ENCODE assay signal across 15 cellular contexts in the genomic region with DNA sequence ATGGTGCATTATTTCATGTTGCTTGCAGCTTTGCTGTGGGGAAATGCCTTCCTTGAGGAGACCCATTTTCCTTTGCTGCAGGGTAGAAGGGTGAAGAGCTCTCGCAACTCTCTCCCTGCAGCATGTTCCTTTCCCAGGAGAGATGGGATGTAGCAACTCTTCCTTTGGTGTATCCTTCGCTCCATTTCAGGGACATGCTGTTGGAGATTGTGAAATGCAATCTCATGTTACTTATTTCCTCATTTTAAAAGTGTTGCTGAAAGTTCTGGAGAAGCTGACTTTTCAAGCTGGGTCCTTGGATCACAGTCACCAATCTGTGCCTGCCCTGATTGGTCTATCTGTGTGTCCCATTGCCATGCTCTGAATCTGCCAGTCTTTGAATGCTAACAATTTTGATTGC.
DNase-seq lines count a peak whose midpoint lies in the region; ATAC-seq and TF ChIP-seq lines count a peak whose summit lies in the region.
"Had no signal": no experiment of that assay in that cellular context is flagged by ENCODE, and none has a peak within 500 bp of the region (broad histone marks: within the 10 kb centered on the region; RNA-seq: fewer than 3 reads in every experiment).

No MANE protein-coding gene starts in this region.

- ATAC-seq in gastrocnemius medialis (peak; percentile 83 to 88), HG03354 (IDR thresholded peaks at IDR 0.05; ENCODE audit: poor library complexity, severe bottlenecking, unreplicated experiment) (no peak)
- ATAC-seq: stimulated activated naive CD8-positive, alpha-beta T cell treated with anti-CD3 and anti-CD28 coated beads, Interleukin-15, amount 100 ng/mL, for 72 hours; WTC11 had no signal

- H3K27me3 ChIP-seq in gastrocnemius medialis, result no peaks in the 10 kb centered on the region
- H3K27me3 ChIP-seq: SJCRH30 had no signal

- H3K4me3 ChIP-seq in SK-N-MC, result no peak overlapping the region
- H3K4me3 ChIP-seq in fibroblast of villous mesenchyme (ENCODE audit: low read depth, low read length), result no peak overlapping the region
- no peak overlapping the region for H3K4me3 ChIP-seq in gastrocnemius medialis
- H3K4me3 ChIP-seq: SJCRH30 had no signal

- DNase-seq in GF-D8 (lab: John Stamatoyannopoulos, UW) (peak; percentile 68), SK-N-MC (ENCODE audit: low read depth, low spot score) (peak; percentile 61), fibroblast of villous mesenchyme (ENCODE audit: low read depth) (peak; percentile 87), gastrocnemius medialis (peak; percentile 41 to 54), NCI-H1694 treated with DMSO at 0.1 percent for 48 hours (lab: John Stamatoyannopoulos, UW) (no peak), COR-L47 (lab: John Stamatoyannopoulos, UW) (no peak), NCI-H69 (lab: John Stamatoyannopoulos, UW) (no peak)
- DNase-seq: Caco-2; midbrain; posterior cingulate gyrus; SJCRH30; stimulated activated CD4-positive, alpha-beta T cell treated with anti-CD3 and anti-CD28 coated beads, Interleukin-4, amount 100 ng/mL, for 4 hours; stimulated activated naive CD8-positive, alpha-beta T cell treated with anti-CD3 and anti-CD28 coated beads, Interleukin-15, amount 100 ng/mL, for 72 hours had no signal

- H3K36me3 ChIP-seq in SK-N-MC (ENCODE audit: insufficient read depth, low read length) (no peaks in the 10 kb centered on the region), gastrocnemius medialis (no peaks in the 10 kb centered on the region)
- H3K36me3 ChIP-seq: SJCRH30 had no signal

- peaks cover 23 to 42% of the 10 kb centered on the region in 2 donors for H3K4me1 ChIP-seq in gastrocnemius medialis
- H3K4me1 ChIP-seq: Caco-2 had no signal

- TF ChIP-seq CTCF in fibroblast of villous mesenchyme (IDR thresholded peaks at IDR 0.05; ENCODE audit: insufficient read depth, low read depth, low read length), result no peak
- TF ChIP-seq CTCF in gastrocnemius medialis (IDR thresholded peaks at IDR 0.05 in 4 of 5, conservative IDR thresholded peaks at IDR 0.05 in 1 of 5), result no peak

- no peaks in the 10 kb centered on the region for H3K9me3 ChIP-seq in SK-N-MC (ENCODE audit: low read depth, low read length)
- no peaks in the 10 kb centered on the region for H3K9me3 ChIP-seq in gastrocnemius medialis
- H3K9me3 ChIP-seq: Caco-2, SJCRH30 had no signal

- H3K27ac ChIP-seq in SK-N-MC (peak overlapping the region; percentile 52; the same call in 1 of the 2 replicates), gastrocnemius medialis (peak overlapping the region; percentile 11 to 63 (median 42))
- H3K27ac ChIP-seq: SJCRH30 had no signal

- no peak overlapping the region for H3K9ac ChIP-seq in SK-N-MC (ENCODE audit: insufficient read length)

- TF ChIP-seq POLR2A in gastrocnemius medialis (IDR thresholded peaks at IDR 0.05), result peak in 1 of 2 donors; percentile 9

- intact Hi-C loops in gastrocnemius medialis (cut with DNase I; ENCODE audit: low total_unique reads), result loop anchor here (2.0 kb wide), 1 partner anchor 187 kb away; no protein-coding TSS in a partner anchor

- in situ Hi-C loops in gastrocnemius medialis (cut with MboI; ENCODE audit: low sequenced_read_pairs in 4 of 4), result loop anchor here in 1 of 4 donors (10.0 kb wide), 1 partner anchor 71 kb away; the partner anchor contains the start of gene STARD13

Comparison
In these comparisons a context has a peak if more than half of its experiments do, and no peak if none do; other contexts are left out.
1. DNase-seq: peak in GF-D8 (single experiment), SK-N-MC (single experiment), fibroblast of villous mesenchyme (single experiment) and gastrocnemius medialis (2 of 2); none in NCI-H1694 treated with DMSO at 0.1 percent for 48 hours (single experiment), COR-L47 (single experiment) and NCI-H69 (single experiment).